ENCODE assay signal across 26 cellular contexts in genomic region chr20:60009318-60009717, GRCh38.
"Had no signal": no experiment of that assay in that cellular context is flagged by ENCODE, and none has a peak within 500 bp of the region (broad histone marks: within the 10 kb centered on the region; RNA-seq: fewer than 3 reads in every experiment).

No MANE protein-coding gene starts in this region.

- H3K9me3 Mint-ChIP-seq: activated CD4-positive, alpha-beta memory T cell treated with anti-CD3 and anti-CD28 coated beads for 36 hours; activated CD4-positive, alpha-beta T cell treated with anti-CD3 and anti-CD28 coated beads, Interleukin-2, amount 10 ng/mL, durations not matched to agents 7 days and 5 days; activated naive CD4-positive, alpha-beta T cell treated with anti-CD3 and anti-CD28 coated beads for 36 hours; activated T-helper 17 cell treated with anti-CD3 and anti-CD28 coated beads, Interleukin-2, amount 50 U/mL, for 72 hours; T-cell had no signal

- H3K27me3 Mint-ChIP-seq: activated naive CD8-positive, alpha-beta T cell; T-cell had no signal

- H3K4me3 ChIP-seq: K562, SK-N-MC had no signal

- H3K27ac Mint-ChIP-seq: activated CD4-positive, alpha-beta memory T cell treated with anti-CD3 and anti-CD28 coated beads for 36 hours; activated CD4-positive, alpha-beta T cell treated with anti-CD3 and anti-CD28 coated beads, Interleukin-2, amount 10 ng/mL, durations not matched to agents 7 days and 5 days; activated naive CD4-positive, alpha-beta T cell treated with anti-CD3 and anti-CD28 coated beads for 36 hours; activated naive CD8-positive, alpha-beta T cell; activated T-helper 17 cell treated with anti-CD3 and anti-CD28 coated beads, Interleukin-2, amount 50 U/mL, for 72 hours; T-cell had no signal

- ATAC-seq: activated T-helper 17 cell treated with anti-CD3 and anti-CD28 coated beads, Interleukin-2, amount 50 U/mL, for 72 hours; K562; Panc1; T-cell had no signal

- H3K4me3 Mint-ChIP-seq: activated CD4-positive, alpha-beta memory T cell treated with anti-CD3 and anti-CD28 coated beads for 36 hours; activated CD4-positive, alpha-beta T cell treated with anti-CD3 and anti-CD28 coated beads, Interleukin-2, amount 10 ng/mL, durations not matched to agents 7 days and 5 days; activated naive CD4-positive, alpha-beta T cell treated with anti-CD3 and anti-CD28 coated beads for 36 hours; activated naive CD8-positive, alpha-beta T cell; activated T-helper 17 cell treated with anti-CD3 and anti-CD28 coated beads, Interleukin-2, amount 50 U/mL, for 72 hours; T-cell had no signal

- H3K36me3 Mint-ChIP-seq: activated CD4-positive, alpha-beta memory T cell treated with anti-CD3 and anti-CD28 coated beads for 36 hours had no signal

- DNase-seq: activated CD4-positive, alpha-beta memory T cell treated with anti-CD3 and anti-CD28 coated beads for 36 hours; activated CD4-positive, alpha-beta T cell treated with anti-CD3 and anti-CD28 coated beads, Interleukin-2, amount 10 ng/mL, durations not matched to agents 7 days and 5 days; activated CD4-positive, CD25-positive, alpha-beta regulatory T cell; activated gamma-delta T cell; activated naive CD4-positive, alpha-beta T cell treated with anti-CD3 and anti-CD28 coated beads for 36 hours; activated T-cell treated with anti-CD3 and anti-CD28 coated beads for 4 hours; activated T-cell treated with anti-CD3 and anti-CD28 coated beads, Interleukin-2, amount 50 U/mL, for 48 hours; Kasumi-1; NCI-H1105 treated with DMSO at 0.1 percent for 48 hours; NCI-H1436 treated with DMSO at 0.1 percent for 48 hours; NCI-H187; NCI-H2081; NCI-H2171; NCI-H2227 treated with DMSO at 0.1 percent for 48 hours; NCI-H526; NCI-H774; NK-92 treated with Interleukin-12 subunit alpha and Interleukin-12 subunit beta, amount 100 ng/mL, for 24 hours; OCI-M1; T-cell; T-helper 2 cell; T1000 had no signal

- H3K27ac ChIP-seq: SK-N-MC had no signal
